Comparison of ENCODE assay signal across 22 cellular contexts in genomic region chr17:63631062-63631461, GRCh38.
"Had no signal": no experiment of that assay in that cellular context is flagged by ENCODE, and none has a peak within 500 bp of the region (broad histone marks: within the 10 kb centered on the region; RNA-seq: fewer than 3 reads in every experiment).

No MANE protein-coding gene starts in this region.

- DNase-seq: activated CD4-positive, alpha-beta memory T cell treated with anti-CD3 and anti-CD28 coated beads, Interleukin-2, amount 10 ng/mL, durations not matched to agents 7 days and 5 days; activated CD4-positive, alpha-beta T cell treated with anti-CD3 and anti-CD28 coated beads for 48 hours; activated CD4-positive, CD25-positive, alpha-beta regulatory T cell; activated CD8-positive, alpha-beta memory T cell treated with anti-CD3 and anti-CD28 coated beads, Interleukin-2, amount 10 ng/mL, durations not matched to agents 7 days and 5 days; activated naive CD4-positive, alpha-beta T cell treated with Interleukin-2 at 50 U/mL for 16 hours; activated T-cell treated with anti-CD3 and anti-CD28 coated beads, Interleukin-2, amount 50 U/mL, for 1 hour; anterior cingulate cortex; caudate nucleus; left cardiac atrium; mesenchymal stem cell; mucosa of descending colon; naive B cell; pancreas; sigmoid colon; stimulated activated CD4-positive, alpha-beta T cell treated with anti-CD3 and anti-CD28 coated beads, Interleukin-4, amount 100 ng/mL, for 4 hours; stimulated activated naive CD4-positive, alpha-beta T cell; substantia nigra; tibial artery; uterus had no signal

- H3K9me3 ChIP-seq: mucosa of descending colon, pancreas, sigmoid colon, tibial artery, uterus had no signal

- H3K36me3 ChIP-seq: uterus had no signal

- H3K4me3 Mint-ChIP-seq: activated CD4-positive, alpha-beta memory T cell treated with anti-CD3 and anti-CD28 coated beads, Interleukin-2, amount 10 ng/mL, durations not matched to agents 7 days and 5 days; activated CD8-positive, alpha-beta memory T cell treated with anti-CD3 and anti-CD28 coated beads, Interleukin-2, amount 10 ng/mL, durations not matched to agents 7 days and 5 days; brain; naive B cell; neural crest cell had no signal

- H3K27me3 ChIP-seq: pancreas, sigmoid colon, tibial artery, uterus had no signal

- H3K9me3 Mint-ChIP-seq: activated CD4-positive, alpha-beta memory T cell treated with anti-CD3 and anti-CD28 coated beads, Interleukin-2, amount 10 ng/mL, durations not matched to agents 7 days and 5 days; activated T-helper 2 cell treated with anti-CD3 and anti-CD28 coated beads, Interferon-gamma antibody, Interleukin-2, Interleukin-4, amounts not matched to agents 10 μg/mL and 5 μg/mL and 100 μg/mL, durations not matched to agents 14 hours and 24 hours and 36 hours; brain; naive B cell; neural crest cell had no signal

- H3K27me3 Mint-ChIP-seq: activated CD4-positive, alpha-beta memory T cell treated with anti-CD3 and anti-CD28 coated beads, Interleukin-2, amount 10 ng/mL, durations not matched to agents 7 days and 5 days; activated CD8-positive, alpha-beta memory T cell treated with anti-CD3 and anti-CD28 coated beads, Interleukin-2, amount 10 ng/mL, durations not matched to agents 7 days and 5 days; brain; naive B cell had no signal

- ATAC-seq: activated CD8-positive, alpha-beta memory T cell treated with anti-CD3 and anti-CD28 coated beads, Interleukin-2, amount 10 ng/mL, durations not matched to agents 7 days and 5 days; left cardiac atrium; mucosa of descending colon; pancreas had no signal

- H3K27ac ChIP-seq: pancreas, sigmoid colon, tibial artery, uterus had no signal

- H3K27ac Mint-ChIP-seq: activated CD4-positive, alpha-beta memory T cell treated with anti-CD3 and anti-CD28 coated beads, Interleukin-2, amount 10 ng/mL, durations not matched to agents 7 days and 5 days; activated CD8-positive, alpha-beta memory T cell treated with anti-CD3 and anti-CD28 coated beads, Interleukin-2, amount 10 ng/mL, durations not matched to agents 7 days and 5 days; activated T-helper 2 cell treated with anti-CD3 and anti-CD28 coated beads, Interferon-gamma antibody, Interleukin-2, Interleukin-4, amounts not matched to agents 10 μg/mL and 5 μg/mL and 100 μg/mL, durations not matched to agents 14 hours and 24 hours and 36 hours; brain; naive B cell had no signal

- H3K4me3 ChIP-seq: mucosa of descending colon, pancreas, sigmoid colon, tibial artery, uterus had no signal
